Comparison of ENCODE assay signal across 17 cellular contexts in the genomic region with DNA sequence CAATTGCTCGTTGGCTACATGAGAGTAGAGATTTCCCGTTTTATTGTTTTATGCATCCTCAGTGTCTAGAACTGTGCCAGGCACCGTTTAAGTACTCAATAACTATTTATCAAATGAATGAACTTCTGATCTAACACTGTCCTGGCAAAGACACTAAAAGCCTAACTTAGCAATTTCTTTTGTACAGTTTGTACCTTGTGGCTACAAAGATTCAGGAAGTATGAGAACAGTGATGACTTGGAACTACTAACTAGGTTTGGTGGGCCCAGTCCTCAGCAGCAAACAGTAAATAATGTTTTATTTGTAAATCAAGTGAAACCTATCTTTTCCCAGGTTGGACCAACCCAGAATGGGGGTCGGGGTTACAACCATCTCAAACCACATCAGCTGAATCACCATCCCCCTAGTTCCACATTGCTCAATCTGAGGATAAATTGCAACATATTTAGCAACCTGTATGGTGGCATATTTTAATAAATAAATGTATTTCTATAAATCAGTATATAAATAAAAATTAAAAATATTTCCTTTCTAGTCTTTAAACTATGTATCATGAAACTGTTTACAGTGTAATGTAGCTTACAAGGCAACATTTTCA. TPM values are rescaled to one million over a fixed set of nuclear protein-coding genes. Genes with fewer than 3 reads are reported as not detected.
DNase-seq lines count a peak whose midpoint lies in the region; ATAC-seq and TF ChIP-seq lines count a peak whose summit lies in the region.
"Had no signal": no experiment of that assay in that cellular context is flagged by ENCODE, and none has a peak within 500 bp of the region (broad histone marks: within the 10 kb centered on the region; RNA-seq: fewer than 3 reads in every experiment).

No MANE protein-coding gene starts in this region.

- no peak for ATAC-seq in GM18502 (IDR thresholded peaks at IDR 0.05; ENCODE audit: poor library complexity, unreplicated experiment)
- ATAC-seq: activated CD8-positive, alpha-beta T cell treated with anti-CD3 and anti-CD28 coated beads, Interleukin-2, amount 10 ng/mL, durations not matched to agents 7 days and 5 days; activated T-cell treated with anti-CD3 and anti-CD28 coated beads, Interleukin-2, amount 50 U/mL, for 72 hours; left colon had no signal

- DNase-seq in adipocyte (ENCODE audit: low read depth) (peak; percentile 33), left ventricle myocardium inferior (no peak), spleen (no peak), NCI-H2196 treated with DMSO at 0.1 percent for 48 hours (lab: John Stamatoyannopoulos, UW; ENCODE audit: unreplicated experiment) (no peak), NCI-H2029 (lab: John Stamatoyannopoulos, UW) (no peak), NCI-H524 treated with DMSO at 0.1 percent for 48 hours (lab: John Stamatoyannopoulos, UW) (no peak)
- DNase-seq: activated CD8-positive, alpha-beta T cell treated with anti-CD3 and anti-CD28 coated beads, Interleukin-2, amount 10 ng/mL, durations not matched to agents 7 days and 5 days; activated naive CD8-positive, alpha-beta T cell treated with anti-CD3 and anti-CD28 coated beads, Interleukin-2, amount 10 ng/mL, durations not matched to agents 7 days and 5 days; activated T-cell treated with anti-CD3 and anti-CD28 coated beads, Interleukin-2, amount 50 U/mL, for 72 hours; effector CD8-positive, alpha-beta T cell; Karpas-422; left colon; NCI-H446; NK-92 treated with Interleukin-12 subunit alpha and Interleukin-12 subunit beta, amount 100 ng/mL, for 24 hours; WERI-Rb-1 had no signal

- POLR2A ChIA-PET in HEK293 (lab: Yijun Ruan, JAX) = interaction anchor here (1.1 to 1.3 kb wide), 2 partner anchors 9 to 39 kb away, joined by 3 read pairs; no protein-coding TSS in a partner anchor

- no peak for TF ChIP-seq CTCF in HEK293 (tag by site-specific recombination; IDR thresholded peaks at IDR 0.05)
- TF ChIP-seq CTCF in left ventricle myocardium inferior (IDR thresholded peaks at IDR 0.05; ENCODE audit: borderline replicate concordance) = no peak
- no peak for TF ChIP-seq CTCF in spleen (IDR thresholded peaks at IDR 0.05 in 8 of 11, conservative IDR thresholded peaks at IDR 0.05 in 3 of 11)

- H3K27me3 ChIP-seq in adipocyte (replicated peaks; ENCODE audit: control insufficient read depth, insufficient read depth, low read length) (no peaks in the 10 kb centered on the region), left ventricle myocardium inferior (ENCODE audit: low read depth) (no peaks in the 10 kb centered on the region), spleen (replicated peaks in 1 of 7) (no peaks in the 10 kb centered on the region)

- no peaks in the 10 kb centered on the region for H3K36me3 ChIP-seq in HEK293 (ENCODE audit: control insufficient read depth in 2 of 2, insufficient read depth in 1 of 2, low read length in 2 of 2)
- H3K36me3 ChIP-seq in adipocyte (ENCODE audit: control insufficient read depth, insufficient read depth, low read length, severe bottlenecking) = no peaks in the 10 kb centered on the region
- H3K36me3 ChIP-seq in left ventricle myocardium inferior = no peaks in the 10 kb centered on the region
- H3K36me3 ChIP-seq in spleen = peaks cover 0 to 7% (median 0%) of the 10 kb centered on the region in 6 donors
- H3K36me3 ChIP-seq: WERI-Rb-1 had no signal

- no peaks in the 10 kb centered on the region for H3K4me1 ChIP-seq in HEK293 (ENCODE audit: control insufficient read depth, insufficient read depth, low read length)
- H3K4me1 ChIP-seq in adipocyte (ENCODE audit: control insufficient read depth, insufficient read depth, low read length) = peaks cover 27% of the 10 kb centered on the region
- H3K4me1 ChIP-seq in left ventricle myocardium inferior = peaks cover 18% of the 10 kb centered on the region
- peaks cover 0 to 58% (median 21%) of the 10 kb centered on the region in 6 donors for H3K4me1 ChIP-seq in spleen

- H3K9me3 ChIP-seq in HEK293 (ENCODE audit: control insufficient read depth, insufficient read depth, low read depth, low read length) (no peaks in the 10 kb centered on the region), adipocyte (ENCODE audit: control insufficient read depth, low read length) (no peaks in the 10 kb centered on the region), left ventricle myocardium inferior (replicated peaks) (no peaks in the 10 kb centered on the region), spleen (no peaks in the 10 kb centered on the region)

- no peak for TF ChIP-seq POLR2A in spleen (IDR thresholded peaks at IDR 0.05)

- intact Hi-C loops in left ventricle myocardium inferior (cut with micrococcal nuclease) (loop anchor here (10.0 kb wide), 1 partner anchor 396 kb away; no protein-coding TSS in a partner anchor), spleen (cut with DNase I; ENCODE audit: low total_unique reads) (no loop called here)

- WGBS in spleen, 5 donors = 38 to 58% (median 48%) methylated on average over 4 of the region's 4 CpGs

- CTCF ChIA-PET in HEK293 (lab: Yijun Ruan, JAX) = interaction anchor here (1.1 to 2.0 kb wide), 2 partner anchors 10 to 110 kb away, joined by 4 to 8 read pairs; no protein-coding TSS in a partner anchor

- H3K27ac ChIP-seq in HEK293 (ENCODE audit: extremely low read depth, low read depth, low read length) (no peak overlapping the region), left ventricle myocardium inferior (replicated peaks) (peak overlapping the region; percentile 32), spleen (peak overlapping the region in 6 of 8 donors; percentile 10 to 91 (median 70))
- H3K27ac ChIP-seq: WERI-Rb-1 had no signal

- no peak overlapping the region for H3K4me3 ChIP-seq in HEK293 (ENCODE audit: low read depth, low read length)
- H3K4me3 ChIP-seq in adipocyte (ENCODE audit: low read length) = no peak overlapping the region
- no peak overlapping the region for H3K4me3 ChIP-seq in left ventricle myocardium inferior
- H3K4me3 ChIP-seq in spleen = no peak overlapping the region

- H3K9ac ChIP-seq in adipocyte (ENCODE audit: low read length) = no peak overlapping the region

TF ChIP-seq in HEK293, 187 proteins besides CTCF, POLR2A, EP300 and RAD21:
- TF ChIP-seq ZBTB20 (tag by site-specific recombination; IDR thresholded peaks at IDR 0.05) = no peak
- TF ChIP-seq, protein P1, sequence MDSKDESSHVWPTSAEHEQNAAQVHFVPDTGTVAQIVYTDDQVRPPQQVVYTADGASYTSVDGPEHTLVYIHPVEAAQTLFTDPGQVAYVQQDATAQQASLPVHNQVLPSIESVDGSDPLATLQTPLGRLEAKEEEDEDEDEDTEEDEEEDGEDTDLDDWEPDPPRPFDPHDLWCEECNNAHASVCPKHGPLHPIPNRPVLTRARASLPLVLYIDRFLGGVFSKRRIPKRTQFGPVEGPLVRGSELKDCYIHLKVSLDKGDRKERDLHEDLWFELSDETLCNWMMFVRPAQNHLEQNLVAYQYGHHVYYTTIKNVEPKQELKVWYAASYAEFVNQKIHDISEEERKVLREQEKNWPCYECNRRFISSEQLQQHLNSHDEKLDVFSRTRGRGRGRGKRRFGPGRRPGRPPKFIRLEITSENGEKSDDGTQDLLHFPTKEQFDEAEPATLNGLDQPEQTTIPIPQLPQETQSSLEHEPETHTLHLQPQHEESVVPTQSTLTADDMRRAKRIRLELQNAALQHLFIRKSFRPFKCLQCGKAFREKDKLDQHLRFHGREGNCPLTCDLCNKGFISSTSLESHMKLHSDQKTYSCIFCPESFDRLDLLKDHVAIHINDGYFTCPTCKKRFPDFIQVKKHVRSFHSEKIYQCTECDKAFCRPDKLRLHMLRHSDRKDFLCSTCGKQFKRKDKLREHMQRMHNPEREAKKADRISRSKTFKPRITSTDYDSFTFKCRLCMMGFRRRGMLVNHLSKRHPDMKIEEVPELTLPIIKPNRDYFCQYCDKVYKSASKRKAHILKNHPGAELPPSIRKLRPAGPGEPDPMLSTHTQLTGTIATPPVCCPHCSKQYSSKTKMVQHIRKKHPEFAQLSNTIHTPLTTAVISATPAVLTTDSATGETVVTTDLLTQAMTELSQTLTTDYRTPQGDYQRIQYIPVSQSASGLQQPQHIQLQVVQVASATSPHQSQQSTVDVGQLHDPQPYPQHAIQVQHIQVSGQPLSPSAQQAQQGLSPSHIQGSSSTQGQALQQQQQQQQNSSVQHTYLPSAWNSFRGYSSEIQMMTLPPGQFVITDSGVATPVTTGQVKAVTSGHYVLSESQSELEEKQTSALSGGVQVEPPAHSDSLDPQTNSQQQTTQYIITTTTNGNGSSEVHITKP (tag by site-specific recombination; IDR thresholded peaks at IDR 0.05) = peak; percentile 16; the same call in 1 of the 2 replicates

RNA-seq across cellular contexts. Expression of a gene that starts 12.3 kb away (rescaled TPM):
- total RNA-seq in left ventricle myocardium inferior = 0.41 TPM
- under 1 TPM in 5 of 7 donors, not detected in 2; 0.09 to 0.79 (median 0.40) TPM for total RNA-seq in spleen
- under 1 TPM; 0.11 to 0.32 (median 0.15) TPM for polyA plus RNA-seq in spleen
- total RNA-seq: activated CD8-positive, alpha-beta T cell treated with anti-CD3 and anti-CD28 coated beads, Interleukin-2, amount 10 ng/mL, durations not matched to agents 7 days and 5 days; activated naive CD8-positive, alpha-beta T cell treated with anti-CD3 and anti-CD28 coated beads, Interleukin-2, amount 10 ng/mL, durations not matched to agents 7 days and 5 days; activated T-cell treated with anti-CD3 and anti-CD28 coated beads, Interleukin-2, amount 50 U/mL, for 72 hours had no signal

RNA-seq across cellular contexts. Expression of a gene that starts 40.5 kb away (rescaled TPM):
- total RNA-seq in left ventricle myocardium inferior = 16.5 TPM
- total RNA-seq in spleen = 10 to 100 TPM in 6 of 7 donors, 1 to 10 TPM in 1; 6.0 to 43.2 (median 20.4) TPM
- 10 to 100 TPM in 1 of 3 donors, 1 to 10 TPM in 2; 2.7 to 10.6 (median 8.0) TPM for polyA plus RNA-seq in spleen
